ENCODE assay signal across 19 cellular contexts in genomic region chr9:92179286-92180002, GRCh38.
"Had no signal": no experiment of that assay in that cellular context is flagged by ENCODE, and none has a peak within 500 bp of the region (broad histone marks: within the 10 kb centered on the region; RNA-seq: fewer than 3 reads in every experiment).

No MANE protein-coding gene starts in this region.

- H3K27me3 ChIP-seq: heart left ventricle, neutrophil, right atrium auricular region, sigmoid colon, suprapubic skin, thyroid gland had no signal

- H3K4me1 ChIP-seq: heart left ventricle, right atrium auricular region, sigmoid colon, suprapubic skin, thyroid gland had no signal

- H3K4me3 Mint-ChIP-seq: endodermal cell, nephron, type B pancreatic cell had no signal

- H3K36me3 ChIP-seq: heart left ventricle, neutrophil, right atrium auricular region, sigmoid colon, suprapubic skin, thyroid gland had no signal

- H3K9me3 ChIP-seq: mucosa of descending colon, neutrophil, right atrium auricular region, suprapubic skin, thyroid gland had no signal

- ATAC-seq: heart left ventricle, mucosa of descending colon had no signal

- H3K27ac Mint-ChIP-seq: endodermal cell, type B pancreatic cell had no signal

- H3K36me3 Mint-ChIP-seq: type B pancreatic cell had no signal

- H3K27ac ChIP-seq: coronary artery, heart left ventricle, neutrophil, right atrium auricular region, sigmoid colon, suprapubic skin, thyroid gland had no signal

- DNase-seq: effector CD4-positive, alpha-beta T cell; erythroblast; foreskin melanocyte; heart left ventricle; hippocampal formation; mucosa of descending colon; posterior cingulate gyrus; sigmoid colon; small intestine; stimulated activated CD4-positive, alpha-beta T cell treated with anti-CD3 and anti-CD28 coated beads, Interleukin-12 subunit alpha, Interleukin-12 subunit beta, amount 100 ng/mL, for 4 hours; stimulated activated naive CD4-positive, alpha-beta T cell treated with Interleukin-2 at 50 U/mL for 16 hours; thyroid gland had no signal

- H3K4me3 ChIP-seq: coronary artery, heart left ventricle, mucosa of descending colon, right atrium auricular region, sigmoid colon, suprapubic skin, thyroid gland had no signal
